11 cellular contexts compared by ENCODE assay signal in the genomic region with DNA sequence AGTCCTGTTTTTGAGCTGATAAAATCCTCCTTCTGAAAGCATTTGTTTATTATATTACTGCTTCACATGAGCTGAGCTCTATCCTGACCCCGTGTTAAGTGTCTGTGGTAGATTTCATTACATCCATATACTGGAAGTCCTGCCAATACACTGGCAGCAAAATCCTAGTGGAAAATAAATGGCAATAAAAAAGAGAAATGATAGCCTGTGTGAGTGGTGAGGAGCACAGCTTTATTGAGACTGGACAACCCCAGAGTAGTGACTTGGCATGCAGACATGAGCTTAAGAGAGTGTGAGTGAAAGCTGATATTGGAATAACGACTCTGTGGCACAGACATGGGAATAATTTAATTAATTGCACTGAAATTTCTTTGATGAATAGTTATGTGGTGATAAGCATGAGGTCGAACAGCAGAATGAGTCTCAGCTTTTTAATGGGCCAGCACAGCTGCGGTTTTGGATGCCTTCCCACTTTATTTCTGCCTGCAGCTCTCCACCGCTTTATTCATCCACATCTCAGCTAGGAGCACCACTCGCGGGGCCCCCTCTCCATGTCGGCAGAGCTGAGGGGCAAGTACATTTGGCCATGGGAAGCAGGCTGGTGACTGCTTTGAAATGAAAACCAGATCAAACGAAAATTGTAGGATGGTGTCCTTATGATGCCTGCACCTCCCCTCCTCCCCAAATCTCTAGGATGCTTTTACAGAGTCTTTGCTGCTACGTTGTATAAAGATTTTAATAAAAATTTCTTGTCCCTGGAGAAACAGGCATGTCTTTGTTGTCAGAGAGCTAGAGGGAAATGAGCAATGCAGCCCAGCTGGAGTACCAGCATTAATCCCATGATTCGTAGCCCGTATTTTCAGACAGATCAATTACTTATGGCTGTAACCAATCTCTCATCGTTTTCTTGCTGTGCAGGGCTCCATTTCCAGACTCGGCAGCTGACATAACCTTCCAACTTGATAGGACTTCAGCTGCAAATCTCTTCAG.
DNase-seq lines count a peak whose midpoint lies in the region; ATAC-seq and TF ChIP-seq lines count a peak whose summit lies in the region.
"Had no signal": no experiment of that assay in that cellular context is flagged by ENCODE, and none has a peak within 500 bp of the region (broad histone marks: within the 10 kb centered on the region; RNA-seq: fewer than 3 reads in every experiment).

No MANE protein-coding gene starts in this region.

- H3K27me3 ChIP-seq in spleen (replicated peaks in 1 of 7), result no peaks in the 10 kb centered on the region
- H3K27me3 ChIP-seq: Peyer's patch had no signal

- no peak for TF ChIP-seq POLR2A in spleen (IDR thresholded peaks at IDR 0.05)

- H3K36me3 ChIP-seq in spleen, result no peaks in the 10 kb centered on the region
- H3K36me3 ChIP-seq: Peyer's patch had no signal

- H3K27ac ChIP-seq in spleen, result no peak overlapping the region
- H3K27ac ChIP-seq: HL-60, Peyer's patch had no signal

- WGBS in spleen, 5 donors, result 68 to 89% (median 80%) methylated on average over 14 of the region's 14 CpGs

- intact Hi-C loops in spleen (cut with DNase I; ENCODE audit: low total_unique reads), result no loop called here

- H3K9me3 ChIP-seq in spleen, result peaks cover 0 to 7% (median under 1%) of the 10 kb centered on the region in 8 donors
- H3K9me3 ChIP-seq: Peyer's patch had no signal

- H3K4me1 ChIP-seq in spleen, result peaks cover 0 to 4% (median 0%) of the 10 kb centered on the region in 6 donors
- H3K4me1 ChIP-seq: Peyer's patch had no signal

- H3K4me3 ChIP-seq in spleen, result no peak overlapping the region
- H3K4me3 ChIP-seq: Peyer's patch had no signal

- in situ Hi-C loops in GM13977 (cut with MboI; ENCODE audit: low pct_unique_long_range_greater_than_20kb, low sequenced_read_pairs, unreplicated experiment), result no loop called here

- TF ChIP-seq CTCF in GM13977 (IDR thresholded peaks at IDR 0.05; ENCODE audit: extremely low read depth, insufficient read depth, missing control alignments) (no peak), omental fat pad (IDR thresholded peaks at IDR 0.05) (no peak), spleen (IDR thresholded peaks at IDR 0.05 in 8 of 11, conservative IDR thresholded peaks at IDR 0.05 in 3 of 11) (no peak)

- no peak for ATAC-seq in omental fat pad (ENCODE audit: low FRiP score)

- DNase-seq in GM04503 (ENCODE audit: low read depth), result peak; percentile 45
- DNase-seq in NCI-H345 (lab: John Stamatoyannopoulos, UW), result peak; percentile 64
- DNase-seq in fibroblast of gingiva (ENCODE audit: low read depth), result peak; percentile 2
- DNase-seq in retina, result peak; percentile 45
- DNase-seq in GM13977 (ENCODE audit: low spot score), result no peak
- DNase-seq in stimulated activated CD4-positive, alpha-beta T cell treated with anti-CD3 and anti-CD28 coated beads, Interleukin-2, amount 100 ng/mL, for 48 hours, result no peak
- DNase-seq in omental fat pad (ENCODE audit: low spot score), result no peak
- no peak for DNase-seq in spleen
- DNase-seq: effector CD4-positive, alpha-beta T cell; Peyer's patch had no signal

Comparison
In these comparisons a context has a peak if more than half of its experiments do, and no peak if none do; other contexts are left out.
1. DNase-seq: peak in GM04503 (single experiment), NCI-H345 (single experiment), fibroblast of gingiva (single experiment) and retina (single experiment); none in GM13977 (single experiment), stimulated activated CD4-positive, alpha-beta T cell treated with anti-CD3 and anti-CD28 coated beads, Interleukin-2, amount 100 ng/mL, for 48 hours (0 of 2), omental fat pad (single experiment) and spleen (single experiment).